Comparison of ENCODE assay signal across 7 cellular contexts in genomic region chr2:240557101-240557751, GRCh38. TPM values are rescaled to one million over a fixed set of nuclear protein-coding genes. Genes with fewer than 3 reads are reported as not detected.
DNase-seq lines count a peak whose midpoint lies in the region; ATAC-seq, FAIRE-seq and TF ChIP-seq lines count a peak whose summit lies in the region.
"Had no signal": no experiment of that assay in that cellular context is flagged by ENCODE, and none has a peak within 500 bp of the region (broad histone marks: within the 10 kb centered on the region; RNA-seq: fewer than 3 reads in every experiment).

No MANE protein-coding gene starts in this region.

- H3K4me2 ChIP-seq in PC-3 (ENCODE audit: low read length): peak overlapping the region; percentile 66
- peak overlapping the region; percentile 63 for H3K4me2 ChIP-seq in endothelial cell of umbilical vein (ENCODE audit: insufficient read depth, low read length)

- intact Hi-C loops in PC-3 (cut with micrococcal nuclease): no loop called here
- intact Hi-C loops in endothelial cell of umbilical vein (cut with micrococcal nuclease): no loop called here

- peaks cover 22% of the 10 kb centered on the region for H3K4me1 ChIP-seq in PC-3 (ENCODE audit: insufficient read depth, low read length)
- peaks cover 32% of the 10 kb centered on the region for H3K4me1 ChIP-seq in endothelial cell of umbilical vein (ENCODE audit: control insufficient read depth, extremely low read depth, insufficient read depth, low read length)

- H4K20me1 ChIP-seq in PC-3 (ENCODE audit: low read length): no peaks in the 10 kb centered on the region; the same call in 1 of the 2 replicates
- no peaks in the 10 kb centered on the region for H4K20me1 ChIP-seq in endothelial cell of umbilical vein (replicated peaks; ENCODE audit: control insufficient read depth, extremely low read depth, insufficient read depth, low read length)

- H2AFZ ChIP-seq in PC-3 (ENCODE audit: low read length): no peak overlapping the region
- peak overlapping the region; percentile 50 for H2AFZ ChIP-seq in endothelial cell of umbilical vein (ENCODE audit: low read depth, low read length)

- no peak for ATAC-seq in PC-3

- H3K27me3 ChIP-seq in PC-3 (ENCODE audit: low read length): no peaks in the 10 kb centered on the region
- H3K27me3 ChIP-seq in endothelial cell of umbilical vein (ENCODE audit: control insufficient read depth in 2 of 2, insufficient read depth in 2 of 2, low read length in 2 of 2): no peaks in the 10 kb centered on the region

- POLR2A ChIA-PET in PC-3 (lab: Charles Lee; ENCODE audit: unreplicated experiment) (no interaction called here), endothelial cell of umbilical vein (lab: Charles Lee) (no interaction called here)

- dilution Hi-C loops in endothelial cell of umbilical vein (cut with MboI; ENCODE audit: extremely low pct_ligation_motif_present, low sequenced_read_pairs): no loop called here

- no peaks in the 10 kb centered on the region for H3K9me1 ChIP-seq in endothelial cell of umbilical vein (replicated peaks; ENCODE audit: control insufficient read depth, extremely low read depth, insufficient read depth, low read length)

- TF ChIP-seq POLR2A in endothelial cell of umbilical vein (IDR thresholded peaks at IDR 0.05; ENCODE audit: low read depth, low read length): no peak

- no peaks in the 10 kb centered on the region for H3K9me2 ChIP-seq in PC-3 (replicated peaks; ENCODE audit: low read length)

- peaks cover 43% of the 10 kb centered on the region for H3K79me2 ChIP-seq in PC-3 (ENCODE audit: low read length)
- H3K79me2 ChIP-seq in endothelial cell of umbilical vein (ENCODE audit: control insufficient read depth, insufficient read depth, low read length): peaks cover 13% of the 10 kb centered on the region

- DNase-seq in PC-3: no peak
- DNase-seq in endothelial cell of umbilical vein (ENCODE audit: low read depth, low spot score): no peak
- DNase-seq in skeletal muscle cell (ENCODE audit: low read depth): no peak
- DNase-seq in anterior cingulate cortex (lab: John Stamatoyannopoulos, UW): no peak
- no peak for DNase-seq in COLO668 (lab: John Stamatoyannopoulos, UW; ENCODE audit: unreplicated experiment)
- DNase-seq in stimulated activated CD4-positive, alpha-beta T cell treated with anti-CD3 and anti-CD28 coated beads, Interleukin-4, amount 100 ng/mL, for 4 hours: no peak

- peak overlapping the region; percentile 46 for H3K4me3 ChIP-seq in PC-3 (ENCODE audit: low read length)
- H3K4me3 ChIP-seq in endothelial cell of umbilical vein (replicated peaks in 1 of 3; ENCODE audit: insufficient read depth in 1 of 3, low read depth in 1 of 3, low read length in 3 of 3): peak overlapping the region in 2 of 3 experiments; percentile 10 to 39
- peak overlapping the region; percentile 57 for H3K4me3 ChIP-seq in skeletal muscle cell (ENCODE audit: low read depth, low read length)

- H3K9me3 ChIP-seq in PC-3 (ENCODE audit: low read length) (no peaks in the 10 kb centered on the region), endothelial cell of umbilical vein (replicated peaks; ENCODE audit: control insufficient read depth, insufficient read depth, low read length) (no peaks in the 10 kb centered on the region)

- H3K36me3 ChIP-seq in PC-3 (ENCODE audit: low read depth, low read length) (no peaks in the 10 kb centered on the region), endothelial cell of umbilical vein (ENCODE audit: control insufficient read depth in 2 of 2, extremely low read depth in 1 of 2, insufficient read depth in 2 of 2, low read length in 2 of 2) (peaks cover 0 to 2% of the 10 kb centered on the region in 2 experiments)

- no peak for FAIRE-seq in endothelial cell of umbilical vein (lab: Jason Lieb, UNC)
- FAIRE-seq: endometrium had no signal

- BruUV-seq in PC-3 (replicated peaks; lab: Mats Ljungman, UMichigan) (no TSS peak), endothelial cell of umbilical vein (replicated peaks; lab: Mats Ljungman, UMichigan) (no TSS peak)

- H3F3A ChIP-seq in PC-3 (ENCODE audit: low read length, unreplicated experiment): peaks cover 4% of the 10 kb centered on the region

- CTCF ChIA-PET in PC-3 (lab: Charles Lee): interaction anchor here (1.2 kb wide), 1 partner anchor 43 kb away, joined by 3 read pairs; no protein-coding TSS in a partner anchor
- CTCF ChIA-PET in endothelial cell of umbilical vein (lab: Charles Lee): interaction anchor here (0.5 to 4.3 kb wide), 6 partner anchors 9 to 320 kb away, joined by 3 to 22 read pairs (median 6); partner anchors contain the start of gene CAPN10

- H3K9ac ChIP-seq in PC-3 (ENCODE audit: low read length): no peak overlapping the region
- H3K9ac ChIP-seq in endothelial cell of umbilical vein (replicated peaks; ENCODE audit: extremely low read depth, insufficient read depth, low read length): peak overlapping the region; percentile 27

- H3K27ac ChIP-seq in PC-3 (ENCODE audit: low read length) (no peak overlapping the region), endothelial cell of umbilical vein (ENCODE audit: insufficient read depth, low read depth, low read length) (no peak overlapping the region)

- no peak for TF ChIP-seq CTCF in PC-3 (conservative IDR thresholded peaks at IDR 0.05; ENCODE audit: low read depth, low read length)
- no peak for TF ChIP-seq CTCF in endothelial cell of umbilical vein (IDR thresholded peaks at IDR 0.05; ENCODE audit: extremely low read depth in 1 of 2, insufficient read depth in 1 of 2, low read depth in 1 of 2, low read length in 2 of 2)

TF ChIP-seq in endothelial cell of umbilical vein, 7 proteins besides CTCF, POLR2A, EP300 and RAD21:
- TF ChIP-seq GATA2 (IDR thresholded peaks at IDR 0.05; ENCODE audit: insufficient read depth, insufficient read length, low read depth, low read length) (no peak), POLR2AphosphoS5 (IDR thresholded peaks at IDR 0.05; ENCODE audit: insufficient read depth, low read depth, low read length) (no peak), FOS (IDR thresholded peaks at IDR 0.05; ENCODE audit: borderline replicate concordance, insufficient read depth, low read length) (no peak), EZH2 (IDR thresholded peaks at IDR 0.05; ENCODE audit: borderline replicate concordance, low read depth, low read length, severe bottlenecking) (no peak), MYC (IDR thresholded peaks at IDR 0.05; ENCODE audit: low read depth, low read length) (no peak)

RNA-seq across cellular contexts. Expression of gene ANKMY1, which starts 0.6 kb away (rescaled TPM):
- 10.2 and 19.5 TPM in 2 replicates for total RNA-seq in PC-3 (2014; rRNA removed)
- total RNA-seq in endothelial cell of umbilical vein: 12.2 and 16.0 TPM in 2 replicates
- 7.7 and 9.0 TPM in 2 replicates for polyA plus RNA-seq in endothelial cell of umbilical vein
- polyA plus RNA-seq in endothelial cell of umbilical vein (2011; cell fraction: cytosol; rRNA removed): 3.4 and 5.0 TPM in 2 replicates
- 19.7 and 27.1 TPM in 2 replicates for polyA plus RNA-seq in endothelial cell of umbilical vein (2011; cell fraction: nucleus; rRNA removed)
- 7.6 and 8.0 TPM in 2 replicates for polyA plus RNA-seq in endothelial cell of umbilical vein (2012)
- 10.6 and 13.9 TPM in 2 replicates for polyA minus RNA-seq in endothelial cell of umbilical vein
- polyA minus RNA-seq in endothelial cell of umbilical vein (2011; cell fraction: cytosol; rRNA and poly(A)+ RNA removed): 9.9 TPM
- 25.4 and 27.0 TPM in 2 replicates for polyA minus RNA-seq in endothelial cell of umbilical vein (2011; cell fraction: nucleus; rRNA and poly(A)+ RNA removed)

RNA-seq across cellular contexts. Expression of gene DUSP28, which starts 2.9 kb away (rescaled TPM):
- total RNA-seq in PC-3 (2014; rRNA removed) (8.3 and 11.9 TPM in 2 replicates), endothelial cell of umbilical vein (2.1 and 2.2 TPM in 2 replicates)
- polyA plus RNA-seq in endothelial cell of umbilical vein: 4.3 and 5.7 TPM in 2 replicates
- polyA plus RNA-seq in endothelial cell of umbilical vein (2011; cell fraction: cytosol; rRNA removed): 2.2 and 3.2 TPM in 2 replicates
- polyA plus RNA-seq in endothelial cell of umbilical vein (2011; cell fraction: nucleus; rRNA removed): 3.0 and 3.8 TPM in 2 replicates
- polyA plus RNA-seq in endothelial cell of umbilical vein (2012): 3.0 and 3.8 TPM in 2 replicates
- 1.4 and 4.7 TPM in 2 replicates for polyA minus RNA-seq in endothelial cell of umbilical vein
- 0.51 TPM for polyA minus RNA-seq in endothelial cell of umbilical vein (2011; cell fraction: cytosol; rRNA and poly(A)+ RNA removed)
- polyA minus RNA-seq in endothelial cell of umbilical vein (2011; cell fraction: nucleus; rRNA and poly(A)+ RNA removed): 3.1 and 4.6 TPM in 2 replicates

RNA-seq across cellular contexts. Expression of gene RNPEPL1, which starts 11.1 kb away (rescaled TPM):
- total RNA-seq in PC-3 (2014; rRNA removed) (25.8 and 44.5 TPM in 2 replicates), endothelial cell of umbilical vein (62.1 and 67.1 TPM in 2 replicates)
- 35.8 and 47.3 TPM in 2 replicates for polyA plus RNA-seq in endothelial cell of umbilical vein
- 27.5 and 41.8 TPM in 2 replicates for polyA plus RNA-seq in endothelial cell of umbilical vein (2011; cell fraction: cytosol; rRNA removed)
- 45.9 and 55.5 TPM in 2 replicates for polyA plus RNA-seq in endothelial cell of umbilical vein (2011; cell fraction: nucleus; rRNA removed)
- polyA plus RNA-seq in endothelial cell of umbilical vein (2012): 42.5 and 75.3 TPM in 2 replicates
- 17.3 and 23.2 TPM in 2 replicates for polyA minus RNA-seq in endothelial cell of umbilical vein
- polyA minus RNA-seq in endothelial cell of umbilical vein (2011; cell fraction: cytosol; rRNA and poly(A)+ RNA removed): 28.5 TPM
- 14.5 and 21.9 TPM in 2 replicates for polyA minus RNA-seq in endothelial cell of umbilical vein (2011; cell fraction: nucleus; rRNA and poly(A)+ RNA removed)

RNA-seq across cellular contexts. Expression of gene CAPN10, which starts 29.3 kb away (rescaled TPM):
- total RNA-seq in PC-3 (2014; rRNA removed) (32.2 and 40.1 TPM in 2 replicates), endothelial cell of umbilical vein (37.9 and 39.9 TPM in 2 replicates)
- polyA plus RNA-seq in endothelial cell of umbilical vein: 25.2 and 36.7 TPM in 2 replicates
- polyA plus RNA-seq in endothelial cell of umbilical vein (2011; cell fraction: cytosol; rRNA removed): 13.1 and 20.9 TPM in 2 replicates
- polyA plus RNA-seq in endothelial cell of umbilical vein (2011; cell fraction: nucleus; rRNA removed): 116 and 147 TPM in 2 replicates
- 20.9 and 28.5 TPM in 2 replicates for polyA plus RNA-seq in endothelial cell of umbilical vein (2012)
- polyA minus RNA-seq in endothelial cell of umbilical vein: 11.4 and 20.2 TPM in 2 replicates
- polyA minus RNA-seq in endothelial cell of umbilical vein (2011; cell fraction: cytosol; rRNA and poly(A)+ RNA removed): 6.3 TPM
- polyA minus RNA-seq in endothelial cell of umbilical vein (2011; cell fraction: nucleus; rRNA and poly(A)+ RNA removed): 21.9 and 32.9 TPM in 2 replicates
